Comparison of ENCODE assay signal across 10 cellular contexts in genomic region chr4:16217300-16218051, GRCh38. TPM values are rescaled to one million over a fixed set of nuclear protein-coding genes. Genes with fewer than 3 reads are reported as not detected.
DNase-seq lines count a peak whose midpoint lies in the region; ATAC-seq, FAIRE-seq and TF ChIP-seq lines count a peak whose summit lies in the region.
"Had no signal": no experiment of that assay in that cellular context is flagged by ENCODE, and none has a peak within 500 bp of the region (broad histone marks: within the 10 kb centered on the region; RNA-seq: fewer than 3 reads in every experiment).

No MANE protein-coding gene starts in this region.

- no peaks in the 10 kb centered on the region for H3K9me3 Mint-ChIP-seq in activated CD4-positive, alpha-beta memory T cell treated with anti-CD3 and anti-CD28 coated beads, Interleukin-2, amount 10 ng/mL, durations not matched to agents 7 days and 5 days

- H3K36me3 ChIP-seq in gastrocnemius medialis: no peaks in the 10 kb centered on the region

- ATAC-seq in HG03066 (IDR thresholded peaks at IDR 0.05; ENCODE audit: low read depth, unreplicated experiment) (peak; percentile 64), gastrocnemius medialis (no peak)

- H3K4me1 Mint-ChIP-seq in activated CD4-positive, alpha-beta memory T cell treated with anti-CD3 and anti-CD28 coated beads, Interleukin-2, amount 10 ng/mL, durations not matched to agents 7 days and 5 days: peaks cover 55% of the 10 kb centered on the region

- H3K9me3 ChIP-seq in gastrocnemius medialis: no peaks in the 10 kb centered on the region

- FAIRE-seq in GM19239 (lab: Jason Lieb, UNC): peak; percentile 39

- H3K27ac ChIP-seq in gastrocnemius medialis: no peak overlapping the region
- H3K27ac ChIP-seq: epithelial cell of prostate had no signal

- peaks cover 63 to 75% of the 10 kb centered on the region in 2 donors for H3K4me1 ChIP-seq in gastrocnemius medialis

- peak overlapping the region; percentile 9 for H3K27ac Mint-ChIP-seq in activated CD4-positive, alpha-beta memory T cell treated with anti-CD3 and anti-CD28 coated beads, Interleukin-2, amount 10 ng/mL, durations not matched to agents 7 days and 5 days

- H3K36me3 Mint-ChIP-seq in activated CD4-positive, alpha-beta memory T cell treated with anti-CD3 and anti-CD28 coated beads, Interleukin-2, amount 10 ng/mL, durations not matched to agents 7 days and 5 days (ENCODE audit: low read depth): peaks cover 50% of the 10 kb centered on the region

- no peak overlapping the region for H3K4me3 Mint-ChIP-seq in activated CD4-positive, alpha-beta memory T cell treated with anti-CD3 and anti-CD28 coated beads, Interleukin-2, amount 10 ng/mL, durations not matched to agents 7 days and 5 days

- no peaks in the 10 kb centered on the region for H3K27me3 Mint-ChIP-seq in activated CD4-positive, alpha-beta memory T cell treated with anti-CD3 and anti-CD28 coated beads, Interleukin-2, amount 10 ng/mL, durations not matched to agents 7 days and 5 days

- in situ Hi-C loops in gastrocnemius medialis (cut with MboI; ENCODE audit: low sequenced_read_pairs in 4 of 4): loop anchor here in 1 of 4 donors (25.0 kb wide), 2 partner anchors 430 to 1205 kb away; partner anchors contain the start of genes CD38 and CPEB2

- intact Hi-C loops in gastrocnemius medialis (cut with DNase I; ENCODE audit: low total_unique reads): no loop called here

- H3K27me3 ChIP-seq in gastrocnemius medialis: no peaks in the 10 kb centered on the region

- POLR2A ChIA-PET in activated CD4-positive, alpha-beta memory T cell treated with anti-CD3 and anti-CD28 coated beads, Interleukin-2, amount 10 ng/mL, durations not matched to agents 7 days and 5 days (lab: Charles Lee): interaction anchor here (1.7 to 1.9 kb wide), 2 partner anchors 10 to 16 kb away, joined by 5 to 7 read pairs; no protein-coding TSS in a partner anchor

- CTCF ChIA-PET in activated CD4-positive, alpha-beta memory T cell treated with anti-CD3 and anti-CD28 coated beads, Interleukin-2, amount 10 ng/mL, durations not matched to agents 7 days and 5 days (lab: Charles Lee): interaction anchor here (2.0 to 2.3 kb wide), 3 partner anchors 9 to 18 kb away, joined by 5 to 18 read pairs (median 8); no protein-coding TSS in a partner anchor

- no peak for DNase-seq in GM19239 (ENCODE audit: insufficient read length, low spot score)
- no peak for DNase-seq in activated CD4-positive, alpha-beta memory T cell treated with anti-CD3 and anti-CD28 coated beads, Interleukin-2, amount 10 ng/mL, durations not matched to agents 7 days and 5 days
- DNase-seq in GM19240 (ENCODE audit: insufficient read length, low spot score): no peak
- DNase-seq in gastrocnemius medialis: no peak
- DNase-seq in NCI-H2171 treated with DMSO at 0.1 percent for 48 hours (lab: John Stamatoyannopoulos, UW): no peak
- no peak for DNase-seq in NCI-H187 treated with DMSO at 0.1 percent for 48 hours (lab: John Stamatoyannopoulos, UW)
- DNase-seq: mesendoderm had no signal

- no peak for TF ChIP-seq POLR2A in gastrocnemius medialis (IDR thresholded peaks at IDR 0.05)

- peak overlapping the region; percentile 20; the same call in 1 of the 2 replicates for H3K4me3 ChIP-seq in GM08714 (ENCODE audit: low read length)
- H3K4me3 ChIP-seq in gastrocnemius medialis: no peak overlapping the region

- no peak for TF ChIP-seq CTCF in gastrocnemius medialis (IDR thresholded peaks at IDR 0.05 in 4 of 5, conservative IDR thresholded peaks at IDR 0.05 in 1 of 5)

RNA-seq across cellular contexts. Expression of gene TAPT1, which starts 8.8 kb away (rescaled TPM):
- 10 to 100 TPM; 44.2 to 52.6 TPM for total RNA-seq in activated CD4-positive, alpha-beta memory T cell treated with anti-CD3 and anti-CD28 coated beads, Interleukin-2, amount 10 ng/mL, durations not matched to agents 7 days and 5 days
- total RNA-seq in gastrocnemius medialis: 10 to 100 TPM; 29.5 to 44.1 (median 40.8) TPM
